ENCODE assay signal across 8 cellular contexts in the genomic region with DNA sequence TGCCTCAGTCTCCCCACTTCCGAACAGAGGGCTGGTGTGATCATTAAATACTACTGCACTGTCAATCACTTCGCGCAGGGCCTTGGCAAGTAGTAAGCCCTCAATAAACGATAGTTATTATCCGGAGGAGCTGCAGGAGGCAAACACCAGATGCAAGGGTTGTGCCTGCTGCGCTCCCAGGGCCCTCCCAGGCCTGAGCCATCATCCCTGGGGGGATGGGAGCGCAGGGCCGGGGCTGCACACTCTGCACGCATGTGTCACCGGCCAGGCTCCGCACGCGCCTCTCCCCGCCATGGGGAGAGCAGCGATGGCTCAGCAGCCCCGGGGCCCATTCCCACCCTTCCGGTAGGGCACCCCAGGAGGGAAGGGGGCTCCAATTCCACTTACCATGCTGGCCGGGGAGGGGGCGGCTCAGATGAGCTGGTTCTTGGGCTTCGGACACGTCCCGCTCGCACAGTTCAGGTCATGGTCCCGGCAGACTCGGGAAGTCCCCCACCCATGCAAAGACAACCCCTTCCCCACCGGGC. TPM values are rescaled to one million over a fixed set of nuclear protein-coding genes. Genes with fewer than 3 reads are reported as not detected.
DNase-seq lines count a peak whose midpoint lies in the region; FAIRE-seq and TF ChIP-seq lines count a peak whose summit lies in the region.

No MANE protein-coding gene starts in this region.

- in situ Hi-C loops in GM23248 (cut with MboI): no loop called here

- H3K27ac ChIP-seq in GM23248: peak overlapping the region; percentile 81

- H3K27ac Mint-ChIP-seq in chondrocyte (ENCODE audit: unreplicated experiment): peak overlapping the region; percentile 88

- no peak for FAIRE-seq in GM19239 (lab: Jason Lieb, UNC)

- no peaks in the 10 kb centered on the region for H3K9me3 Mint-ChIP-seq in chondrocyte (ENCODE audit: low read depth)

- H3K9ac ChIP-seq in GM23248: peak overlapping the region; percentile 96

- H3K27me3 Mint-ChIP-seq in chondrocyte (ENCODE audit: low read depth): no peaks in the 10 kb centered on the region

- no peaks in the 10 kb centered on the region for H3K9me2 ChIP-seq in GM23248 (ENCODE audit: insufficient read depth)

- peaks cover 5% of the 10 kb centered on the region for H3K36me3 Mint-ChIP-seq in chondrocyte (ENCODE audit: low read depth)

- peak overlapping the region; percentile 92 for H3K4me3 Mint-ChIP-seq in chondrocyte (ENCODE audit: unreplicated experiment)

- no peak overlapping the region for H2AFZ ChIP-seq in GM23248

- 0 to 3% methylated on average over 15 to 20 of the region's 26 CpGs for WGBS in GM23248 (ENCODE audit: low coverage in 1 of 2, low lambda C conversion rate in 2 of 2, missing lambda C conversion rate in 2 of 2), 2 experiments

- peaks cover 48% of the 10 kb centered on the region for H3K4me1 Mint-ChIP-seq in chondrocyte (ENCODE audit: low read depth)

- H3K4me2 ChIP-seq in GM23248 (ENCODE audit: unreplicated experiment): peak overlapping the region; percentile 99

- peaks cover 7% of the 10 kb centered on the region; the same call in 1 of the 2 replicates for H3F3A ChIP-seq in GM23248 (ENCODE audit: insufficient read depth)

- no peaks in the 10 kb centered on the region for H3K27me3 ChIP-seq in GM23248 (replicated peaks; ENCODE audit: insufficient read depth)

- H4K20me1 ChIP-seq in GM23248 (ENCODE audit: insufficient read depth): peaks cover 10% of the 10 kb centered on the region; the same call in 1 of the 2 replicates

- peaks cover 20% of the 10 kb centered on the region; the same call in 1 of the 2 replicates for H3K36me3 ChIP-seq in GM23248 (ENCODE audit: low read depth)

- peak overlapping the region; percentile 95 for H3K4me3 ChIP-seq in GM23248

- no peak for TF ChIP-seq CTCF in chondrocyte (IDR thresholded peaks at IDR 0.05)

- no peaks in the 10 kb centered on the region for H3K9me3 ChIP-seq in GM23248 (ENCODE audit: low read depth)

- H3K4me1 ChIP-seq in GM23248 (ENCODE audit: insufficient read depth): peaks cover 16% of the 10 kb centered on the region; the same call in 1 of the 2 replicates

- DNase-seq in DMS53 treated with DMSO at 0.1 percent for 48 hours (lab: John Stamatoyannopoulos, UW; ENCODE audit: unreplicated experiment) (peak; percentile 2), GM23248 (peak; percentile 94), NCI-H146 treated with DMSO at 0.1 percent for 48 hours (lab: John Stamatoyannopoulos, UW; ENCODE audit: unreplicated experiment) (peak; percentile 63), chondrocyte (ENCODE audit: low spot score) (peak; percentile 72), kidney tubule cell (ENCODE audit: low spot score) (peak; percentile 82), GM19239 (ENCODE audit: insufficient read length, low spot score) (no peak)
- DNase-seq in activated CD4-positive, alpha-beta T cell treated with anti-CD3 and anti-CD28 coated beads for 24 hours (ENCODE audit: low read depth in 2 of 2): peak; percentile 54
- DNase-seq in stimulated activated CD4-positive, alpha-beta T cell treated with anti-CD3 and anti-CD28 coated beads, Interleukin-15, amount 100 ng/mL, for 24 hours: peak; percentile 84

- H3K79me2 ChIP-seq in GM23248 (ENCODE audit: insufficient read depth): peaks cover 58% of the 10 kb centered on the region

RNA-seq across cellular contexts. Expression of a gene that starts 0.7 kb away (rescaled TPM):
- total RNA-seq in GM23248 (2014; rRNA removed; shearing (Covaris generic)): 118 and 163 TPM in 2 replicates
- polyA plus RNA-seq in GM23248 (2016; fragmentation: Nextera tagmentation; extraction: Ambion mirVana): 42.9 and 50.7 TPM in 2 replicates
- total RNA-seq in chondrocyte: 124 to 133 TPM (median 128 TPM) in 3 replicates
